Comparison of ENCODE assay signal across 7 cellular contexts in the genomic region with DNA sequence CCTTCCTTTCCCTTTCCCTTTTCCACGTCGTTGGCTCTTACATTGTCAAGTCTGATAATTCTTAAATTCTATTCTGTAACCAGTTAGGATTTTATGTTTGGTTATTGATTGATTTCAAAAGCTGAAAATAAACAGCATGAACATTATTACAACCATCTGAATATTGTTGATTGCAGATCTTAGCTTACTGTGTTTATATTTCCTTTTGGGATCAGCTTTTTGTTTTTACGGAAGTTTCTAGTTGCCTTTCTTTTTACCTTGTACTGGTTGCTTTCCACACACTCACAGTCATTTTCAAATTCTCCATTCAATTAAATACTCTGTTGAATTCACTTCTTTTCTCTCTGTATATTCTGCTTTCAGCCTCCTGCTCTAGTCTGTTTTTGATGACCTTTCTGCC. TPM values are rescaled to one million over a fixed set of nuclear protein-coding genes. Genes with fewer than 3 reads are reported as not detected.
"Had no signal": no experiment of that assay in that cellular context is flagged by ENCODE, and none has a peak within 500 bp of the region (broad histone marks: within the 10 kb centered on the region; RNA-seq: fewer than 3 reads in every experiment).

No MANE protein-coding gene starts in this region.

- H3K27me3 Mint-ChIP-seq: IgD-negative memory B cell had no signal

- FAIRE-seq: HepG2, HTR-8/SVneo had no signal

- H3K4me1 Mint-ChIP-seq: IgD-negative memory B cell had no signal

- H3K27ac ChIP-seq: HL-60 had no signal

- ATAC-seq: HepG2 had no signal

- DNase-seq: IMR-90, KBM-7, KG1 had no signal

- H3K4me3 Mint-ChIP-seq: IgD-negative memory B cell had no signal

RNA-seq across cellular contexts. Expression of a gene that starts 47.3 kb away (rescaled TPM):
- total RNA-seq: HepG2 had no signal
- polyA plus RNA-seq: HepG2 had no signal
